Comparison of ENCODE assay signal across 8 cellular contexts in the genomic region with DNA sequence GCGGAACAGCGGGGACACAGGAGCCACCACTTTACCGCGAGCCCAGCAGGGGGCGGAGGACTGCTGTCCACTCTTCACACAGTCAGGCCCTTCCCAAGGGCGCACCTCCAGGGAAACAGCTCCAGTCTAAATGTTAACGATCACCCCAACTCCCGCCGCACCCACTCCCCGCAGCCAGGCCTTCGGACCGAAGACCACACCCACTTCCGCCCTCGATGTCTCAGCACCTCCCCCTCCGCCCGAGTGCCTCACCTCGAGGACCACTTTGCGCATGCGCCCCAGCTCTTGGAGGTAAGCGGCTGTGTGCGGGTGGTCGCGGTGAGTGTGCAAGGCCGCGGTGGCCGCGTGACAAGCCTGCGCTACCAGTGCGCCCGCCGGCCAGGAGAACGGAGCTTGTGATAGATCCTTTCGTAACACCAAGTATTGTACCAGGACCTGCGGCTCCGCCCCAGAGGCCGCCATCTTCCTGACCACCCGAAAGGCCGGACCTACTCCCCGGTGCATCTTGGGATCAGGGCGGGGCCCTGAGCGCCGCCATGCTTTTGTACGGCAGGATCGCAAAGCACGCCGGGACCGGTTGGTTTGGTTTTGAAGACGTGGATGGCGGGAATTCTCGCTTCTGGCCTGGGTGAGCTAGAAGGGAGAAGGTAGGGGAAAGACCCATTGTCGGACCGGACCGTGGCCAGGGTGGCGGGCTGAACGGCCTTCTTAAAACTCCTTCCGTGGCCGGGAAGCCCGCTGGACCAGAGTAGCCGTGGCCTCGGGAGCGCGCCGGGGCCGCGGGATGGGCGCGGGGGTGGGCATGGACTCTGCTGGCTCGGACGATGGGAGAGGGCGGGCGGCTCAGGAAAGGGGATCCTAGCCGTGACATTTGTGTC. TPM values are rescaled to one million over a fixed set of nuclear protein-coding genes. Genes with fewer than 3 reads are reported as not detected.
DNase-seq lines count a peak whose midpoint lies in the region; ATAC-seq lines count a peak whose summit lies in the region.

A gene with protein sequence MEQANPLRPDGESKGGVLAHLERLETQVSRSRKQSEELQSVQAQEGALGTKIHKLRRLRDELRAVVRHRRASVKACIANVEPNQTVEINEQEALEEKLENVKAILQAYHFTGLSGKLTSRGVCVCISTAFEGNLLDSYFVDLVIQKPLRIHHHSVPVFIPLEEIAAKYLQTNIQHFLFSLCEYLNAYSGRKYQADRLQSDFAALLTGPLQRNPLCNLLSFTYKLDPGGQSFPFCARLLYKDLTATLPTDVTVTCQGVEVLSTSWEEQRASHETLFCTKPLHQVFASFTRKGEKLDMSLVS (plus strand): TSS at position 552 of the 878 bp plus-strand sequence. CDS start 495 bp downstream, outside the sequence.
A gene with protein sequence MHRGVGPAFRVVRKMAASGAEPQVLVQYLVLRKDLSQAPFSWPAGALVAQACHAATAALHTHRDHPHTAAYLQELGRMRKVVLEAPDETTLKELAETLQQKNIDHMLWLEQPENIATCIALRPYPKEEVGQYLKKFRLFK (minus strand): TSS at position 518 of the 878 bp plus-strand sequence. CDS start 14 bp downstream, at position 504.

- peak within 1 kb of the TSS; percentile 94 for H3K4me3 ChIP-seq in mononuclear cell (ENCODE audit: low read length)

- H3K27me3 ChIP-seq in mononuclear cell (ENCODE audit: insufficient read depth, low read length): no peaks in the 10 kb centered on the region

- H3K9me3 ChIP-seq in mononuclear cell (ENCODE audit: low read depth, low read length): no peaks in the 10 kb centered on the region

- peak; percentile 91 for ATAC-seq in GM21529 (IDR thresholded peaks at IDR 0.05; ENCODE audit: unreplicated experiment)

- H3K27me3 Mint-ChIP-seq in IgD-negative memory B cell: no peaks in the 10 kb centered on the region

- H3K9me3 Mint-ChIP-seq in IgD-negative memory B cell: no peaks in the 10 kb centered on the region

- peak within 1 kb of the TSS; percentile 99 to 100 (median 99) for H3K27ac Mint-ChIP-seq in IgD-negative memory B cell

- H3K4me3 Mint-ChIP-seq in IgD-negative memory B cell: peak within 1 kb of the TSS; percentile 97 to 100 (median 100)

- peaks cover 2% of the 10 kb centered on the region for H3K36me3 Mint-ChIP-seq in IgD-negative memory B cell

- peaks cover 17% of the 10 kb centered on the region for H3K4me1 ChIP-seq in mononuclear cell (ENCODE audit: insufficient read depth, low read length)

- H3K4me1 Mint-ChIP-seq in IgD-negative memory B cell: peaks cover 16 to 17% (median 16%) of the 10 kb centered on the region in 3 donors

- DNase-seq in DMS153 treated with DMSO at 0.1 percent for 48 hours (lab: John Stamatoyannopoulos, UW; ENCODE audit: unreplicated experiment) (peak; percentile 99), OCI-M1 (lab: John Stamatoyannopoulos, UW) (peak; percentile 98), activated T-cell treated with anti-CD3 and anti-CD28 coated beads for 24 hours (ENCODE audit: low read depth) (peak; percentile 92), epidermal melanocyte (ENCODE audit: insufficient read length, low spot score) (peak; percentile 93)
- DNase-seq in stimulated activated CD8-positive, alpha-beta memory T cell treated with anti-CD3 and anti-CD28 coated beads, Interleukin-4, amount 100 ng/mL, for 1 hour (ENCODE audit: low read depth in 2 of 2, low spot score in 1 of 2): peak; percentile 88 to 89

RNA-seq across cellular contexts. Expression of the first gene that starts in this region (rescaled TPM):
- polyA plus RNA-seq in IgD-negative memory B cell: 2.6 TPM
- 2.2 TPM for total RNA-seq in mononuclear cell

RNA-seq across cellular contexts. Expression of the second gene that starts in this region (rescaled TPM):
- polyA plus RNA-seq in IgD-negative memory B cell: 69.9 TPM
- total RNA-seq in mononuclear cell: 25.3 TPM

Comparison
In these comparisons a context has a peak if more than half of its experiments do, and no peak if none do; other contexts are left out.
1. Peak in every context shown above with its lines: DNase-seq, ATAC-seq and H3K4me3 ChIP-seq.